22 cellular contexts compared by ENCODE assay signal in the genomic region with DNA sequence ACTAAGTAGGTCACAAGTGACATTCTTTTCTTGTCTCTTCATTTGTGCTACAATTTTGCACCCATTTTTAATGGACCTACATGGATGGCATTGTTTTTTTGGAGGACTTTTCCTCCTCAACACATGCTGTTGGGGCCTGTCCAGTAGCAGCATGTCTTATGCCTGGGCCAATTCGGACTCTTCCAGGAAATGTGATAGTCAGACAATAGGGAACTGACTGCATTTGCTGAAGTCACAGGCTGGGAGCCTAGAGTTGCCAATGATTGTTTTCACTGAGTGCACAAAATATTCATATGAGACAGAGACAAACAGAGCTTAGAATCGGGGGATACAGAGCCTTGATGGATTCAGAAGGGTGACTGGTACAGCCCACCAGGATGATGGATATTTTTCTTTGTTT.
"Had no signal": no experiment of that assay in that cellular context is flagged by ENCODE, and none has a peak within 500 bp of the region (broad histone marks: within the 10 kb centered on the region; RNA-seq: fewer than 3 reads in every experiment).

No MANE protein-coding gene starts in this region.

- H3K9me3 ChIP-seq: breast epithelium, colonic mucosa, gastroesophageal sphincter, left lung, spleen, upper lobe of left lung had no signal

- H3K27me3 ChIP-seq: breast epithelium, colonic mucosa, dorsolateral prefrontal cortex, gastroesophageal sphincter, left lung, spleen, upper lobe of left lung had no signal

- ATAC-seq: effector memory CD8-positive, alpha-beta T cell; esophagus mucosa; gastroesophageal sphincter; left lung; natural killer cell had no signal

- H3K4me1 ChIP-seq: breast epithelium, colonic mucosa, gastroesophageal sphincter, left lung, spleen, upper lobe of left lung had no signal

- DNase-seq: activated B cell treated with CpG ODN at 0.5 μM for 24 hours; activated CD4-positive, alpha-beta T cell treated with anti-CD3 and anti-CD28 coated beads for 4 hours; activated CD4-positive, alpha-beta T cell treated with anti-CD3 and anti-CD28 coated beads, Interleukin-2, amount 50 U/mL, for 48 hours; activated naive CD4-positive, alpha-beta T cell treated with Interleukin-2 at 50 U/mL for 16 hours; activated naive CD8-positive, alpha-beta T cell treated with anti-CD3 and anti-CD28 coated beads for 36 hours; activated T-cell treated with anti-CD3 and anti-CD28 coated beads, Interleukin-2, amount 50 U/mL, for 48 hours; colonic mucosa; effector memory CD8-positive, alpha-beta T cell; immature natural killer cell; kidney glomerular epithelial cell; left lung; natural killer cell; spleen; stimulated activated CD4-positive, alpha-beta T cell treated with anti-CD3 and anti-CD28 coated beads, Interleukin-4, amount 100 ng/mL, for 1 hour; stimulated activated naive CD4-positive, alpha-beta T cell; T1000; upper lobe of left lung had no signal

- H3K36me3 ChIP-seq: breast epithelium, colonic mucosa, gastroesophageal sphincter, left lung, spleen, upper lobe of left lung had no signal

- H3K27ac ChIP-seq: breast epithelium, colonic mucosa, gastroesophageal sphincter, left lung, spleen, upper lobe of left lung had no signal

- H3K4me3 ChIP-seq: breast epithelium, colonic mucosa, dorsolateral prefrontal cortex, gastroesophageal sphincter, left lung, lung, spleen, upper lobe of left lung had no signal
